11 cellular contexts compared by ENCODE assay signal in genomic region chr6:153023977-153024376, GRCh38. TPM values are rescaled to one million over a fixed set of nuclear protein-coding genes. Genes with fewer than 3 reads are reported as not detected.
DNase-seq lines count a peak whose midpoint lies in the region; ATAC-seq and TF ChIP-seq lines count a peak whose summit lies in the region.
"Had no signal": no experiment of that assay in that cellular context is flagged by ENCODE, and none has a peak within 500 bp of the region (broad histone marks: within the 10 kb centered on the region; RNA-seq: fewer than 3 reads in every experiment).

No MANE protein-coding gene starts in this region.

- no peak overlapping the region for H2AFZ ChIP-seq in IMR-90 (replicated peaks; ENCODE audit: low read length, poor library complexity)
- H2AFZ ChIP-seq: GM23338, neural progenitor cell had no signal

- no peak overlapping the region for H2AK5ac ChIP-seq in IMR-90 (ENCODE audit: low read depth, low read length)

- no peak overlapping the region for H3K14ac ChIP-seq in IMR-90 (replicated peaks; ENCODE audit: low read depth, low read length)

- TF ChIP-seq POLR2A in IMR-90 (IDR thresholded peaks at IDR 0.05; ENCODE audit: low read depth, low read length): no peak

- no peak overlapping the region for H3K4me3 ChIP-seq in IMR-90 (ENCODE audit: insufficient read depth, low read depth, low read length)
- H3K4me3 ChIP-seq: GM23338, neural progenitor cell had no signal

- no peak overlapping the region for H4K8ac ChIP-seq in IMR-90 (ENCODE audit: low read depth in 2 of 2, low read length in 2 of 2)

- H3K4ac ChIP-seq in IMR-90 (ENCODE audit: low read depth, low read length): no peak overlapping the region

- H2AK9ac ChIP-seq in IMR-90 (replicated peaks; ENCODE audit: low read depth, low read length, poor library complexity): no peak overlapping the region

- CTCF ChIA-PET in IMR-90 (lab: Yijun Ruan, JAX): no interaction called here

- POLR2A ChIA-PET in IMR-90 (lab: Charles Lee; ENCODE audit: unreplicated experiment): no interaction called here

- no peak overlapping the region for H3K9ac ChIP-seq in IMR-90 (ENCODE audit: low read depth, low read length)
- H3K9ac ChIP-seq: neural progenitor cell had no signal

- H3K9me3 ChIP-seq in IMR-90 (ENCODE audit: control insufficient read depth, insufficient read depth, low read length): no peaks in the 10 kb centered on the region

- 0 out of 2 replicates have a peak, but pooled peaks cover 2% of the 10 kb centered on the region for H3K4me1 ChIP-seq in IMR-90 (ENCODE audit: control insufficient read depth, insufficient read depth, low read length)
- H3K4me1 ChIP-seq: neural progenitor cell had no signal

- TF ChIP-seq RAD21 in IMR-90 (IDR thresholded peaks at IDR 0.05; ENCODE audit: low read length): no peak

- in situ Hi-C loops in IMR-90 (cut with MboI; ENCODE audit: low sequenced_read_pairs): no loop called here

- no peak overlapping the region for H4K5ac ChIP-seq in IMR-90 (ENCODE audit: low read depth, low read length)

- no peak overlapping the region for H3K56ac ChIP-seq in IMR-90 (ENCODE audit: extremely low read depth, insufficient read depth, low read length)

- intact Hi-C loops in IMR-90 (cut with micrococcal nuclease): loop anchor here (1.0 kb wide), 1 partner anchor 160 kb away; no protein-coding TSS in a partner anchor

- H2BK5ac ChIP-seq in IMR-90 (ENCODE audit: low read depth, low read length, poor library complexity, severe bottlenecking): no peak overlapping the region

- no peaks in the 10 kb centered on the region for H3K27me3 ChIP-seq in IMR-90 (ENCODE audit: control insufficient read depth, insufficient read depth, low read length)
- H3K27me3 ChIP-seq: neural progenitor cell had no signal

- peak; percentile 7 for ATAC-seq in GM18517 (IDR thresholded peaks at IDR 0.05; ENCODE audit: unreplicated experiment)
- ATAC-seq in GM19455 (IDR thresholded peaks at IDR 0.05; ENCODE audit: unreplicated experiment): peak; percentile 24
- peak; percentile 17 for ATAC-seq in HG02840 (IDR thresholded peaks at IDR 0.05; ENCODE audit: low FRiP score, unreplicated experiment)
- 0 out of 2 replicates have a peak, but pooled peaks have one; percentile 14 for ATAC-seq in IMR-90 (ENCODE audit: low read depth)
- no peak for ATAC-seq in HG02970 (IDR thresholded peaks at IDR 0.05; ENCODE audit: low FRiP score, unreplicated experiment)

- no peaks in the 10 kb centered on the region for H3K79me1 ChIP-seq in IMR-90 (ENCODE audit: low read depth in 1 of 2, low read length in 2 of 2)

- H3K18ac ChIP-seq in IMR-90 (ENCODE audit: low read depth, low read length): no peak overlapping the region

- no peak overlapping the region for H2BK15ac ChIP-seq in IMR-90 (ENCODE audit: low read depth, low read length)

- WGBS in IMR-90 (ENCODE audit: extremely low coverage in 2 of 2, insufficient read length in 1 of 2), 2 experiments: no CpG with 5 or more reads among the region's 2 CpGs

- dilution Hi-C loops in IMR-90 (cut with HindIII; ENCODE audit: low sequenced_read_pairs, unreplicated experiment): no loop called here

- no peaks in the 10 kb centered on the region for H4K20me1 ChIP-seq in IMR-90 (ENCODE audit: insufficient read depth, low read length)

- H3K27ac ChIP-seq in IMR-90 (ENCODE audit: insufficient read depth, low read length): no peak overlapping the region
- H3K27ac ChIP-seq: neural progenitor cell had no signal

- H4K91ac ChIP-seq in IMR-90 (ENCODE audit: insufficient read depth, low read depth, low read length): no peak overlapping the region

- 0 out of 2 replicates have a peak, but pooled peaks cover 1% of the 10 kb centered on the region for H3K36me3 ChIP-seq in IMR-90 (ENCODE audit: control insufficient read depth, insufficient read depth, low read length)
- H3K36me3 ChIP-seq: neural progenitor cell had no signal

- BruUV-seq in IMR-90 (replicated peaks; lab: Mats Ljungman, UMichigan): no TSS peak

- H2BK120ac ChIP-seq in IMR-90 (ENCODE audit: low read depth, low read length): no peak overlapping the region

- no peak for TF ChIP-seq CTCF in IMR-90 (conservative IDR thresholded peaks at IDR 0.05; ENCODE audit: low read depth, low read length)

- H3K23ac ChIP-seq in IMR-90 (ENCODE audit: low read depth, low read length): no peak overlapping the region

- no peak overlapping the region for H2BK20ac ChIP-seq in IMR-90 (ENCODE audit: low read depth, low read length)

- no peak overlapping the region for H3K4me2 ChIP-seq in IMR-90 (ENCODE audit: low read depth, low read length)
- H3K4me2 ChIP-seq: GM23338, neural progenitor cell had no signal

- no peak for DNase-seq in IMR-90
- DNase-seq in hypothalamus (lab: John Stamatoyannopoulos, UW): no peak
- DNase-seq in SK-N-DZ (ENCODE audit: low spot score): no peak
- no peak for DNase-seq in COLO829 (ENCODE audit: low spot score)
- DNase-seq: aorta had no signal

- no peaks in the 10 kb centered on the region for H3K9me1 ChIP-seq in IMR-90 (ENCODE audit: insufficient read depth, low read length)

TF ChIP-seq in IMR-90, 13 proteins besides CTCF, POLR2A, EP300 and RAD21:
- TF ChIP-seq USF2 (IDR thresholded peaks at IDR 0.05; ENCODE audit: low read depth, low read length) (no peak), FOS (IDR thresholded peaks at IDR 0.05; ENCODE audit: low read depth, low read length) (no peak), MXI1 (IDR thresholded peaks at IDR 0.05; ENCODE audit: borderline replicate concordance, low read depth, low read length) (no peak), RCOR1 (IDR thresholded peaks at IDR 0.05; ENCODE audit: insufficient replicate concordance, low read length) (no peak), CHD1 (IDR thresholded peaks at IDR 0.05; ENCODE audit: low read depth, low read length) (no peak), ELK1 (IDR thresholded peaks at IDR 0.05; ENCODE audit: borderline replicate concordance, low read depth, low read length) (no peak), MAFK (IDR thresholded peaks at IDR 0.05; ENCODE audit: low read depth, low read length) (no peak), SMC3 (IDR thresholded peaks at IDR 0.05; ENCODE audit: low read depth, low read length) (no peak), MAZ (IDR thresholded peaks at IDR 0.05; ENCODE audit: borderline replicate concordance, low read depth, low read length) (no peak), RFX5 (IDR thresholded peaks at IDR 0.05; ENCODE audit: low read depth, low read length) (no peak), BHLHE40 (IDR thresholded peaks at IDR 0.05; ENCODE audit: low read depth, low read length) (no peak), CEBPB (IDR thresholded peaks at IDR 0.05; ENCODE audit: low read depth, low read length) (no peak), NFE2L2 (IDR thresholded peaks at IDR 0.05; ENCODE audit: low read depth, low read length) (no peak)

RNA-seq across cellular contexts. Expression of gene MTRF1L, which starts 21.5 kb away (rescaled TPM):
- total RNA-seq in IMR-90 (2012; rRNA removed): 11.1 and 20.6 TPM in 2 replicates
- 6.9 and 8.1 TPM in 2 replicates for polyA plus RNA-seq in IMR-90 (2012; rRNA removed)
- polyA plus RNA-seq in IMR-90 (2012; cell fraction: cytosol; rRNA removed): 2.1 TPM in 2 replicates
- 2.0 and 13.9 TPM in 2 replicates for polyA plus RNA-seq in IMR-90 (2012; cell fraction: nucleus; rRNA removed; ENCODE audit: low replicate concordance)
- 16.2 and 18.3 TPM in 2 replicates for polyA plus RNA-seq in SK-N-DZ (2014; cell fraction: cytosol; rRNA removed)
- polyA plus RNA-seq in SK-N-DZ (2014; cell fraction: nucleus; rRNA removed): 16.7 and 24.8 TPM in 2 replicates

RNA-seq across cellular contexts. Expression of gene FBXO5, which starts 41.1 kb away (rescaled TPM):
- total RNA-seq in IMR-90 (2012; rRNA removed): 16.7 and 25.3 TPM in 2 replicates
- 9.8 and 11.8 TPM in 2 replicates for polyA plus RNA-seq in IMR-90 (2012; rRNA removed)
- polyA plus RNA-seq in IMR-90 (2012; cell fraction: cytosol; rRNA removed): 1.2 and 2.5 TPM in 2 replicates
- polyA plus RNA-seq in IMR-90 (2012; cell fraction: nucleus; rRNA removed; ENCODE audit: low replicate concordance): 0.85 and 4.8 TPM in 2 replicates
- polyA plus RNA-seq in SK-N-DZ (2014; cell fraction: cytosol; rRNA removed): 64.2 and 68.7 TPM in 2 replicates
- polyA plus RNA-seq in SK-N-DZ (2014; cell fraction: nucleus; rRNA removed): 56.6 and 57.2 TPM in 2 replicates
